Comparison of ENCODE assay signal across 1 cellular context in the genomic region with DNA sequence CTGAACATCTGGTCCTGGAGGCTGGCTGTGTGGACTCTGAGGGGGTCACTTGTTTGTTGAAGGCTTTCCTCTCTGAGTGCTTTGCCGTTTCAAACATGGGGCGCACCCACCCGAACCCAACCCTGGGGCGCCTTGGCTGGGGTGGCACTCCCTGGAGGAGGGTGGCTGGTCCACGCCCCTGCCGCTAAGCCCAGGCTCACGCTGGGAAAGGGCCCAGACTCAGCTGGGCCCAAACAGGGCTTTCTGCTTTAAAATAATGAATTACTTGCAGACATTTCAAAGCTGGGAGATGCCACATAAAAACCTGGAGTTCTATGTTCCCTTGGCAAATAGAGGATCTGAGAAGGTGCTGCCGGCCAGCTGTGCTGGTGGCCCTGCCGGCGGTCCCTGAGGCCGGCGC.
TF ChIP-seq lines count a peak whose summit lies in the region.

No MANE protein-coding gene starts in this region.

TF ChIP-seq in SK-N-SH treated with all-trans-retinoic acid at 6 μM for 48 hours, 23 proteins besides CTCF, POLR2A, EP300 and RAD21 (continued from another document):
- TF ChIP-seq, protein P1, sequence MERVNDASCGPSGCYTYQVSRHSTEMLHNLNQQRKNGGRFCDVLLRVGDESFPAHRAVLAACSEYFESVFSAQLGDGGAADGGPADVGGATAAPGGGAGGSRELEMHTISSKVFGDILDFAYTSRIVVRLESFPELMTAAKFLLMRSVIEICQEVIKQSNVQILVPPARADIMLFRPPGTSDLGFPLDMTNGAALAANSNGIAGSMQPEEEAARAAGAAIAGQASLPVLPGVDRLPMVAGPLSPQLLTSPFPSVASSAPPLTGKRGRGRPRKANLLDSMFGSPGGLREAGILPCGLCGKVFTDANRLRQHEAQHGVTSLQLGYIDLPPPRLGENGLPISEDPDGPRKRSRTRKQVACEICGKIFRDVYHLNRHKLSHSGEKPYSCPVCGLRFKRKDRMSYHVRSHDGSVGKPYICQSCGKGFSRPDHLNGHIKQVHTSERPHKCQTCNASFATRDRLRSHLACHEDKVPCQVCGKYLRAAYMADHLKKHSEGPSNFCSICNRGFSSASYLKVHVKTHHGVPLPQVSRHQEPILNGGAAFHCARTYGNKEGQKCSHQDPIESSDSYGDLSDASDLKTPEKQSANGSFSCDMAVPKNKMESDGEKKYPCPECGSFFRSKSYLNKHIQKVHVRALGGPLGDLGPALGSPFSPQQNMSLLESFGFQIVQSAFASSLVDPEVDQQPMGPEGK (CRISPR knock-in tag; IDR thresholded peaks at IDR 0.05; ENCODE audit: borderline replicate concordance): no peak
- no peak for TF ChIP-seq ZNF8 (CRISPR knock-in tag; IDR thresholded peaks at IDR 0.05)
- no peak for TF ChIP-seq ISL1 (CRISPR knock-in tag; IDR thresholded peaks at IDR 0.05)
- TF ChIP-seq, protein P2, sequence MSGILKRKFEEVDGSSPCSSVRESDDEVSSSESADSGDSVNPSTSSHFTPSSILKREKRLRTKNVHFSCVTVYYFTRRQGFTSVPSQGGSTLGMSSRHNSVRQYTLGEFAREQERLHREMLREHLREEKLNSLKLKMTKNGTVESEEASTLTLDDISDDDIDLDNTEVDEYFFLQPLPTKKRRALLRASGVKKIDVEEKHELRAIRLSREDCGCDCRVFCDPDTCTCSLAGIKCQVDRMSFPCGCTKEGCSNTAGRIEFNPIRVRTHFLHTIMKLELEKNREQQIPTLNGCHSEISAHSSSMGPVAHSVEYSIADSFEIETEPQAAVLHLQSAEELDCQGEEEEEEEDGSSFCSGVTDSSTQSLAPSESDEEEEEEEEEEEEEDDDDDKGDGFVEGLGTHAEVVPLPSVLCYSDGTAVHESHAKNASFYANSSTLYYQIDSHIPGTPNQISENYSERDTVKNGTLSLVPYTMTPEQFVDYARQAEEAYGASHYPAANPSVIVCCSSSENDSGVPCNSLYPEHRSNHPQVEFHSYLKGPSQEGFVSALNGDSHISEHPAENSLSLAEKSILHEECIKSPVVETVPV (CRISPR knock-in tag; IDR thresholded peaks at IDR 0.05): no peak
- no peak for TF ChIP-seq ZC3H10 (CRISPR knock-in tag; IDR thresholded peaks at IDR 0.05)
- no peak for TF ChIP-seq ARNTL (CRISPR knock-in tag; IDR thresholded peaks at IDR 0.05; ENCODE audit: borderline replicate concordance, low read depth)
- no peak for TF ChIP-seq OSR1 (CRISPR knock-in tag; IDR thresholded peaks at IDR 0.05)
- no peak for TF ChIP-seq SNAI2 (CRISPR knock-in tag; IDR thresholded peaks at IDR 0.05)
